20 cellular contexts compared by ENCODE assay signal in the genomic region with DNA sequence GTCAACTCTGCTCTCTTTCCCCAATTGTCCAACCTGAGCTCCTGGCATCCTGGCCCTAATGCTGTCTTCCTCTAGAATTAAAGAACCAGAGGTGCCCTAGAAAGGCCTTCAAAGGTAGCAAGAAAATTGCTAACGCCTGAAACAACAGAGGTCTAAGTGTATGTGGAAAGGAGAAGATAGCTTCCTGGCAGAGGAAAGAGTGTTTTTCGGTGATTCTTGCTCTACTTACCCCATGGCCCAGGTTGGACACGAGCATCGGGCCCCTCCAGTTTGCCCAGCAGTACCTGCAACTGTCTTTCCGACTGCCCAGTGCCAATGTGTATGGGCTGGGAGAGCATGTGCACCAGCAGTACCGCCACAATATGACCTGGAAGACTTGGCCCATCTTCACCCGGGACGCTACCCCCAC. TPM values are rescaled to one million over a fixed set of nuclear protein-coding genes. Genes with fewer than 3 reads are reported as not detected.
"Had no signal": no experiment of that assay in that cellular context is flagged by ENCODE, and none has a peak within 500 bp of the region (broad histone marks: within the 10 kb centered on the region; RNA-seq: fewer than 3 reads in every experiment).

No MANE protein-coding gene starts in this region.

- H3K27me3 Mint-ChIP-seq: activated naive CD4-positive, alpha-beta T cell treated with anti-CD3 and anti-CD28 coated beads, Interleukin-2, amount 50 U/mL, for 24 hours had no signal

- H3K9me3 Mint-ChIP-seq: activated CD4-positive, alpha-beta memory T cell treated with anti-CD3 and anti-CD28 coated beads, Interleukin-2, amount 10 ng/mL, durations not matched to agents 7 days and 5 days; activated naive CD4-positive, alpha-beta T cell treated with anti-CD3 and anti-CD28 coated beads, Interleukin-2, amount 50 U/mL, for 24 hours; activated T-cell treated with anti-CD3 and anti-CD28 coated beads, Interleukin-2, amount 50 U/mL, for 4 hours; mesothelial cell of epicardium; naive thymus-derived CD8-positive, alpha-beta T cell had no signal

- ATAC-seq: activated T-cell treated with anti-CD3 and anti-CD28 coated beads, Interleukin-2, amount 50 U/mL, for 4 hours; effector memory CD8-positive, alpha-beta T cell; left lung; right lobe of liver had no signal

- H3K4me1 Mint-ChIP-seq: activated CD4-positive, alpha-beta memory T cell treated with anti-CD3 and anti-CD28 coated beads, Interleukin-2, amount 10 ng/mL, durations not matched to agents 7 days and 5 days; activated naive CD4-positive, alpha-beta T cell treated with anti-CD3 and anti-CD28 coated beads, Interleukin-2, amount 50 U/mL, for 24 hours; immature natural killer cell; mesothelial cell of epicardium; naive thymus-derived CD8-positive, alpha-beta T cell had no signal

- DNase-seq: activated CD4-positive, alpha-beta memory T cell treated with anti-CD3 and anti-CD28 coated beads, Interleukin-2, amount 10 ng/mL, durations not matched to agents 7 days and 5 days; activated CD4-positive, CD25-positive, alpha-beta regulatory T cell treated with anti-CD3 and anti-CD28 coated beads, Interleukin-2, amount 50 U/mL, for 72 hours; activated effector memory CD4-positive, alpha-beta T cell treated with Interleukin-2 at 50 U/mL for 16 hours; activated T-cell treated with anti-CD3 and anti-CD28 coated beads, Interleukin-2, amount 50 U/mL, for 4 hours; central memory CD4-positive, alpha-beta T cell; effector memory CD8-positive, alpha-beta T cell; glutamatergic neuron; immature natural killer cell; left lung; right lobe of liver; stimulated activated CD4-positive, alpha-beta T cell treated with anti-CD3 and anti-CD28 coated beads, Interleukin-2, amount 100 ng/mL, for 24 hours; upper lobe of left lung; WERI-Rb-1 had no signal

- H3K27ac Mint-ChIP-seq: activated CD4-positive, alpha-beta memory T cell treated with anti-CD3 and anti-CD28 coated beads, Interleukin-2, amount 10 ng/mL, durations not matched to agents 7 days and 5 days; activated naive CD4-positive, alpha-beta T cell treated with anti-CD3 and anti-CD28 coated beads, Interleukin-2, amount 50 U/mL, for 24 hours; effector memory CD8-positive, alpha-beta T cell; immature natural killer cell; mesothelial cell of epicardium; naive thymus-derived CD8-positive, alpha-beta T cell had no signal

- H3K36me3 Mint-ChIP-seq: activated naive CD4-positive, alpha-beta T cell treated with anti-CD3 and anti-CD28 coated beads, Interleukin-2, amount 50 U/mL, for 24 hours; immature natural killer cell; mesothelial cell of epicardium; naive thymus-derived CD8-positive, alpha-beta T cell had no signal

- H3K4me3 Mint-ChIP-seq: activated CD4-positive, alpha-beta memory T cell treated with anti-CD3 and anti-CD28 coated beads, Interleukin-2, amount 10 ng/mL, durations not matched to agents 7 days and 5 days; activated naive CD4-positive, alpha-beta T cell treated with anti-CD3 and anti-CD28 coated beads, Interleukin-2, amount 50 U/mL, for 24 hours; activated T-cell treated with anti-CD3 and anti-CD28 coated beads, Interleukin-2, amount 50 U/mL, for 4 hours; effector memory CD8-positive, alpha-beta T cell; immature natural killer cell; mesothelial cell of epicardium; naive thymus-derived CD8-positive, alpha-beta T cell had no signal

RNA-seq across cellular contexts. Expression of a gene that starts 22.2 kb away (rescaled TPM):
- total RNA-seq: activated CD4-positive, alpha-beta memory T cell treated with anti-CD3 and anti-CD28 coated beads, Interleukin-2, amount 10 ng/mL, durations not matched to agents 7 days and 5 days; activated T-cell treated with anti-CD3 and anti-CD28 coated beads, Interleukin-2, amount 50 U/mL, for 4 hours; dermis microvascular lymphatic vessel endothelial cell; endothelial cell of umbilical vein; frontal cortex; naive thymus-derived CD8-positive, alpha-beta T cell; SJSA1 had no signal
